Comparison of ENCODE assay signal across 1 cellular context in genomic region chr21:42056996-42057689, GRCh38.
TF ChIP-seq lines count a peak whose summit lies in the region.

No MANE protein-coding gene starts in this region.

TF ChIP-seq in GM23338, 12 proteins besides CTCF, POLR2A, EP300 and RAD21 (continued from another document):
- TF ChIP-seq ZNF462 (CRISPR knock-in tag; IDR thresholded peaks at IDR 0.05) (no peak), JUNB (IDR thresholded peaks at IDR 0.05; ENCODE audit: unreplicated experiment) (no peak), REST (IDR thresholded peaks at IDR 0.05; ENCODE audit: unreplicated experiment) (no peak), EZH2phosphoT487 (IDR thresholded peaks at IDR 0.05; ENCODE audit: unreplicated experiment) (no peak), ETS1 (IDR thresholded peaks at IDR 0.05) (no peak), ZNF331 (CRISPR knock-in tag; IDR thresholded peaks at IDR 0.05; ENCODE audit: low read depth) (no peak), CREB1 (CRISPR knock-in tag; IDR thresholded peaks at IDR 0.05; ENCODE audit: low read depth) (no peak), POLR2AphosphoS5 (IDR thresholded peaks at IDR 0.05; ENCODE audit: low read depth) (no peak), EZH2 (IDR thresholded peaks at IDR 0.05; ENCODE audit: low read depth, unreplicated experiment) (no peak), ZNF114 (CRISPR knock-in tag; IDR thresholded peaks at IDR 0.05) (no peak)
